1 cellular context compared by ENCODE assay signal in the genomic region with DNA sequence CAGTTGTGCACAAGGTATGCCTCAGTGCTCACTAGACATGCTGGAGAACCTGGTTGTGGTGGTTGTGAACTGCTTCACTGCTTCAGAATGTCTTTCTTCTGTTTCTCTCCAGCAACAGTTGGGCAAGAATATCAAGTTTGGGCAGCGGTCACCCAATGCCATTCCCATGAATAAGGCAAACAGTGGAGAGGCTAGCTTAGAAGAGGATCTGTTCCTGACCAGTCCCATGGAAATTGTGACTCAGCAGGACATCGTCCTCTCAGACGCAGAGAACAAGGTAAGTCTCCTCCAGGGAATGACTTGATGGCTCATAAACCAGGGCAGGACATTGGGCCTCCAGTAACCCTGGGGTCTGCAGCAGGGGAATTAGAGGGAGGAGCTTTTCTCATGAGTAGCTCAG.
TF ChIP-seq lines count a peak whose summit lies in the region.

No MANE protein-coding gene starts in this region.

TF ChIP-seq in HCT116, 20 proteins besides CTCF, POLR2A, EP300 and RAD21:
- peak; percentile 74 for TF ChIP-seq JUND (IDR thresholded peaks at IDR 0.05)
- 0 out of 2 replicates have a peak, but pooled peaks have one; percentile 16 for TF ChIP-seq CBX3 (IDR thresholded peaks at IDR 0.05; ENCODE audit: low read depth)
- no peak for TF ChIP-seq ELF1 (IDR thresholded peaks at IDR 0.05; ENCODE audit: borderline replicate concordance, low read depth)
- peak; percentile 69 for TF ChIP-seq FOSL1 (IDR thresholded peaks at IDR 0.05; ENCODE audit: low read depth)
- TF ChIP-seq POLR2AphosphoS5 (IDR thresholded peaks at IDR 0.05; ENCODE audit: low read depth, low read length), result no peak
- no peak for TF ChIP-seq ZFX (IDR thresholded peaks at IDR 0.05)
- peak; percentile 57; the same call in 1 of the 2 replicates for TF ChIP-seq SP1 (IDR thresholded peaks at IDR 0.05; ENCODE audit: low read depth)
- no peak for TF ChIP-seq EGR1 (IDR thresholded peaks at IDR 0.05; ENCODE audit: low read depth)
- TF ChIP-seq SIN3A (IDR thresholded peaks at IDR 0.05; ENCODE audit: low read depth), result no peak
- no peak for TF ChIP-seq EZH2phosphoT487 (IDR thresholded peaks at IDR 0.05; ENCODE audit: borderline replicate concordance)
- peak; percentile 51; the same call in 1 of the 2 replicates for TF ChIP-seq CEBPB (IDR thresholded peaks at IDR 0.05; ENCODE audit: low read depth)
- no peak for TF ChIP-seq YY1 (IDR thresholded peaks at IDR 0.05; ENCODE audit: extremely low read depth, insufficient replicate concordance, low read depth, low read length)
- no peak for TF ChIP-seq ZNF274 (IDR thresholded peaks at IDR 0.05; ENCODE audit: low read depth, low read length)
- no peak for TF ChIP-seq SRF (IDR thresholded peaks at IDR 0.05; ENCODE audit: low read depth)
- no peak for TF ChIP-seq EZH2 (IDR thresholded peaks at IDR 0.05)
- TF ChIP-seq, protein P1, sequence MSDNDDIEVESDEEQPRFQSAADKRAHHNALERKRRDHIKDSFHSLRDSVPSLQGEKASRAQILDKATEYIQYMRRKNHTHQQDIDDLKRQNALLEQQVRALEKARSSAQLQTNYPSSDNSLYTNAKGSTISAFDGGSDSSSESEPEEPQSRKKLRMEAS (IDR thresholded peaks at IDR 0.05), result no peak; the same call in 1 of the 2 replicates
- no peak for TF ChIP-seq TCF7L2 (IDR thresholded peaks at IDR 0.05; ENCODE audit: borderline replicate concordance, extremely low read depth, insufficient read depth, insufficient read length)
